ENCODE assay signal across 20 cellular contexts in genomic region chr9:70228098-70228497, GRCh38. TPM values are rescaled to one million over a fixed set of nuclear protein-coding genes. Genes with fewer than 3 reads are reported as not detected.
DNase-seq lines count a peak whose midpoint lies in the region; ATAC-seq and TF ChIP-seq lines count a peak whose summit lies in the region.
"Had no signal": no experiment of that assay in that cellular context is flagged by ENCODE, and none has a peak within 500 bp of the region (broad histone marks: within the 10 kb centered on the region; RNA-seq: fewer than 3 reads in every experiment).

No MANE protein-coding gene starts in this region.

- no CpG with 5 or more reads among the region's 2 CpGs for WGBS in IMR-90 (ENCODE audit: extremely low coverage in 2 of 2, insufficient read length in 1 of 2), 2 experiments

- in situ Hi-C loops in IMR-90 (cut with MboI; ENCODE audit: low sequenced_read_pairs), result loop anchor here (10.0 to 25.0 kb wide), 4 partner anchors 113 to 803 kb away; partner anchors contain the start of gene APBA1

- H2BK15ac ChIP-seq in IMR-90 (ENCODE audit: low read depth, low read length), result no peak overlapping the region

- H2BK120ac ChIP-seq in IMR-90 (ENCODE audit: low read depth, low read length), result no peak overlapping the region

- no peak for TF ChIP-seq POLR2A in IMR-90 (IDR thresholded peaks at IDR 0.05; ENCODE audit: low read depth, low read length)

- DNase-seq in IMR-90, result no peak
- DNase-seq in NCI-H2081 treated with DMSO at 0.1 percent for 48 hours (lab: John Stamatoyannopoulos, UW), result peak; percentile 39
- no peak for DNase-seq in chondrocyte (ENCODE audit: low spot score)
- no peak for DNase-seq in SKM-1 treated with dmso at 0.1 percent for 144 hours (lab: John Stamatoyannopoulos, UW; ENCODE audit: unreplicated experiment)
- no peak for DNase-seq in NCI-H526 (lab: John Stamatoyannopoulos, UW)
- DNase-seq in lower lobe of right lung, result no peak
- DNase-seq: CD4-positive, alpha-beta memory T cell; DMS79 treated with DMSO at 0.1 percent for 48 hours; GDM1; NCI-H1048; NCI-H1694; NCI-H2171 treated with DMSO at 0.1 percent for 48 hours; NCI-H526 treated with DMSO at 0.1 percent for 48 hours; SHP77 had no signal

- H3K23ac ChIP-seq in IMR-90 (ENCODE audit: low read depth, low read length), result no peak overlapping the region

- no peak overlapping the region for H3K56ac ChIP-seq in IMR-90 (ENCODE audit: extremely low read depth, insufficient read depth, low read length)

- H4K91ac ChIP-seq in IMR-90 (ENCODE audit: insufficient read depth, low read depth, low read length), result no peak overlapping the region

- no peak overlapping the region for H2AFZ ChIP-seq in IMR-90 (replicated peaks; ENCODE audit: low read length, poor library complexity)

- peak overlapping the region; percentile 78 for H3K27ac Mint-ChIP-seq in chondrocyte (ENCODE audit: unreplicated experiment)
- H3K27ac Mint-ChIP-seq: B cell; CD4-positive, alpha-beta memory T cell had no signal

- no peaks in the 10 kb centered on the region for H3K9me1 ChIP-seq in IMR-90 (ENCODE audit: insufficient read depth, low read length)

- peak overlapping the region; percentile 26; the same call in 1 of the 2 replicates for H4K5ac ChIP-seq in IMR-90 (ENCODE audit: low read depth, low read length)

- H3K79me1 ChIP-seq in IMR-90 (ENCODE audit: low read depth in 1 of 2, low read length in 2 of 2), result peaks cover 0 to 3% of the 10 kb centered on the region in 2 experiments; a peak in 1 of 4 replicates

- CTCF ChIA-PET in IMR-90 (lab: Yijun Ruan, JAX), result no interaction called here

- H3K9ac ChIP-seq in IMR-90 (ENCODE audit: low read depth, low read length), result no peak overlapping the region
- H3K9ac ChIP-seq in rectal smooth muscle tissue (ENCODE audit: low read length), result no peak overlapping the region

- peaks cover 13% of the 10 kb centered on the region for H3K36me3 Mint-ChIP-seq in chondrocyte (ENCODE audit: low read depth)
- H3K36me3 Mint-ChIP-seq: CD4-positive, alpha-beta memory T cell had no signal

- TF ChIP-seq RAD21 in IMR-90 (IDR thresholded peaks at IDR 0.05; ENCODE audit: low read length), result no peak

- dilution Hi-C loops in IMR-90 (cut with HindIII; ENCODE audit: low sequenced_read_pairs, unreplicated experiment), result no loop called here

- peaks cover 47% of the 10 kb centered on the region for H3K4me1 Mint-ChIP-seq in chondrocyte (ENCODE audit: low read depth)
- H3K4me1 Mint-ChIP-seq: B cell; CD4-positive, alpha-beta memory T cell had no signal

- H3K9me3 Mint-ChIP-seq in chondrocyte (ENCODE audit: low read depth), result peaks cover 5% of the 10 kb centered on the region

- H4K8ac ChIP-seq in IMR-90 (ENCODE audit: low read depth in 2 of 2, low read length in 2 of 2), result no peak overlapping the region

- no peak for TF ChIP-seq CTCF in IMR-90 (conservative IDR thresholded peaks at IDR 0.05; ENCODE audit: low read depth, low read length)
- TF ChIP-seq CTCF in chondrocyte (IDR thresholded peaks at IDR 0.05), result no peak
- no peak for TF ChIP-seq CTCF in lower lobe of right lung (IDR thresholded peaks at IDR 0.05)

- H3K14ac ChIP-seq in IMR-90 (replicated peaks; ENCODE audit: low read depth, low read length), result no peak overlapping the region

- no peak overlapping the region for H2AK5ac ChIP-seq in IMR-90 (ENCODE audit: low read depth, low read length)

- H3K36me3 ChIP-seq in IMR-90 (ENCODE audit: control insufficient read depth, insufficient read depth, low read length), result no peaks in the 10 kb centered on the region
- peaks cover 4% of the 10 kb centered on the region for H3K36me3 ChIP-seq in rectal smooth muscle tissue (ENCODE audit: control insufficient read depth, insufficient read depth, low read length)
- H3K36me3 ChIP-seq in lower lobe of right lung, result no peaks in the 10 kb centered on the region

- no peak overlapping the region for H2BK20ac ChIP-seq in IMR-90 (ENCODE audit: low read depth, low read length)

- POLR2A ChIA-PET in IMR-90 (lab: Charles Lee; ENCODE audit: unreplicated experiment), result no interaction called here

- H3K4me3 Mint-ChIP-seq in chondrocyte (ENCODE audit: unreplicated experiment), result no peak overlapping the region
- H3K4me3 Mint-ChIP-seq: B cell; CD4-positive, alpha-beta memory T cell had no signal

- no peaks in the 10 kb centered on the region for H3K9me3 ChIP-seq in IMR-90 (ENCODE audit: control insufficient read depth, insufficient read depth, low read length)
- no peaks in the 10 kb centered on the region for H3K9me3 ChIP-seq in lower lobe of right lung

- no peaks in the 10 kb centered on the region for H3K27me3 Mint-ChIP-seq in chondrocyte (ENCODE audit: low read depth)

- no peaks in the 10 kb centered on the region for H4K20me1 ChIP-seq in IMR-90 (ENCODE audit: insufficient read depth, low read length)

- no peak overlapping the region for H3K18ac ChIP-seq in IMR-90 (ENCODE audit: low read depth, low read length)

- no peak overlapping the region for H3K27ac ChIP-seq in IMR-90 (ENCODE audit: insufficient read depth, low read length)
- peak overlapping the region; percentile 52 for H3K27ac ChIP-seq in rectal smooth muscle tissue (ENCODE audit: low read depth, low read length)
- H3K27ac ChIP-seq in lower lobe of right lung, result no peak overlapping the region

- H2BK5ac ChIP-seq in IMR-90 (ENCODE audit: low read depth, low read length, poor library complexity, severe bottlenecking), result no peak overlapping the region

- no peaks in the 10 kb centered on the region for H3K27me3 ChIP-seq in IMR-90 (ENCODE audit: control insufficient read depth, insufficient read depth, low read length)
- H3K27me3 ChIP-seq in rectal smooth muscle tissue (ENCODE audit: control insufficient read depth, insufficient read depth, low read length), result no peaks in the 10 kb centered on the region
- no peaks in the 10 kb centered on the region for H3K27me3 ChIP-seq in lower lobe of right lung (ENCODE audit: low read depth)

- intact Hi-C loops in IMR-90 (cut with micrococcal nuclease), result loop anchor here (5.0 to 10.0 kb wide), 4 partner anchors 343 to 806 kb away; partner anchors contain the start of gene APBA1
- intact Hi-C loops in lower lobe of right lung (cut with DNase I), result no loop called here

- BruUV-seq in IMR-90 (replicated peaks; lab: Mats Ljungman, UMichigan), result no TSS peak

- H3K4me3 ChIP-seq in IMR-90 (ENCODE audit: insufficient read depth, low read depth, low read length) (no peak overlapping the region), rectal smooth muscle tissue (ENCODE audit: low read length) (no peak overlapping the region), lower lobe of right lung (no peak overlapping the region)
- H3K4me3 ChIP-seq: K562 had no signal

- H3K4ac ChIP-seq in IMR-90 (ENCODE audit: low read depth, low read length), result no peak overlapping the region

- ATAC-seq in IMR-90 (ENCODE audit: low read depth), result no peak
- no peak for ATAC-seq in lower lobe of right lung
- ATAC-seq: HCT116, K562, Panc1, SK-N-SH treated with all-trans-retinoic acid at 6 μM for 48 hours had no signal

- H3K4me2 ChIP-seq in IMR-90 (ENCODE audit: low read depth, low read length), result no peak overlapping the region

- peaks cover 7% of the 10 kb centered on the region for H3K4me1 ChIP-seq in IMR-90 (ENCODE audit: control insufficient read depth, insufficient read depth, low read length)
- H3K4me1 ChIP-seq in rectal smooth muscle tissue (ENCODE audit: control insufficient read depth, insufficient read depth, low read length), result peaks cover 6% of the 10 kb centered on the region
- H3K4me1 ChIP-seq in lower lobe of right lung, result peaks cover 5% of the 10 kb centered on the region

- H2AK9ac ChIP-seq in IMR-90 (replicated peaks; ENCODE audit: low read depth, low read length, poor library complexity), result no peak overlapping the region

TF ChIP-seq in IMR-90, 13 proteins besides CTCF, POLR2A, EP300 and RAD21:
- TF ChIP-seq CEBPB (IDR thresholded peaks at IDR 0.05; ENCODE audit: low read depth, low read length), result no peak
- peak; percentile 21; the same call in 1 of the 2 replicates for TF ChIP-seq MAFK (IDR thresholded peaks at IDR 0.05; ENCODE audit: low read depth, low read length)
- TF ChIP-seq FOS (IDR thresholded peaks at IDR 0.05; ENCODE audit: low read depth, low read length), result no peak

RNA-seq across cellular contexts. Expression of gene SMC5, which starts 30.7 kb away (rescaled TPM):
- total RNA-seq in IMR-90 (2012; rRNA removed), result 12.0 and 25.8 TPM in 2 replicates
- polyA plus RNA-seq in IMR-90 (2012; rRNA removed), result 10.4 and 13.3 TPM in 2 replicates
- 1.6 and 2.3 TPM in 2 replicates for polyA plus RNA-seq in IMR-90 (2012; cell fraction: cytosol; rRNA removed)
- 5.2 and 23.3 TPM in 2 replicates for polyA plus RNA-seq in IMR-90 (2012; cell fraction: nucleus; rRNA removed; ENCODE audit: low replicate concordance)
- 36.4 to 59.1 TPM (median 37.7 TPM) in 3 replicates for total RNA-seq in chondrocyte
- 30.3 TPM for total RNA-seq in lower lobe of right lung
